1 cellular context compared by ENCODE assay signal in genomic region chr6:15484115-15484514, GRCh38.
TF ChIP-seq lines count a peak whose summit lies in the region.

No MANE protein-coding gene starts in this region.

TF ChIP-seq in GM23338, 12 proteins besides CTCF, POLR2A, EP300 and RAD21 (continued from another document):
- TF ChIP-seq ZNF462 (CRISPR knock-in tag; IDR thresholded peaks at IDR 0.05) = no peak
